In genomic region chr2:120766758-120767351, GRCh38 we compare ENCODE assay signal across 1 cellular context.
TF ChIP-seq lines count a peak whose summit lies in the region.

No MANE protein-coding gene starts in this region.

TF ChIP-seq in SK-N-SH treated with all-trans-retinoic acid at 6 μM for 48 hours, 23 proteins besides CTCF, POLR2A, EP300 and RAD21 (continued from another document):
- TF ChIP-seq TSHZ2 (CRISPR knock-in tag; IDR thresholded peaks at IDR 0.05) (no peak), SNAI2 (CRISPR knock-in tag; IDR thresholded peaks at IDR 0.05) (no peak), ZFP30 (CRISPR knock-in tag; IDR thresholded peaks at IDR 0.05) (no peak), ARNTL (CRISPR knock-in tag; IDR thresholded peaks at IDR 0.05; ENCODE audit: borderline replicate concordance, low read depth) (no peak), POU6F1 (CRISPR knock-in tag; IDR thresholded peaks at IDR 0.05; ENCODE audit: borderline replicate concordance, low read depth) (no peak)
